ENCODE assay signal across 13 cellular contexts in the genomic region with DNA sequence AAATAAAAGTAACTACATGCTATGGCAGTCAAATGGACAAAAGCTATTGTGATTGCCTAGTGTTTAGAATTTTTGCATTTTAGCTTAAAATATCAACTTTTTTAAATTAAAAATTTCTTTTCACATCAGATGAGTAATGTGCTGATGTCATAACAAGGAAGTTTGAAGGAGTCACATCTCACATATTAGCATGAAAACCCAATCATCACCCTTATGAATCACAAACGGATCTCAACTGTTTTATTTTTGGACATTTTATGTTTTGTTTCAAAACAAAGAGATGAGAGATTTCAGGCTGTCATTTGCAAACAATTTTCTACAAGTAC. TPM values are rescaled to one million over a fixed set of nuclear protein-coding genes. Genes with fewer than 3 reads are reported as not detected.
DNase-seq lines count a peak whose midpoint lies in the region; ATAC-seq and TF ChIP-seq lines count a peak whose summit lies in the region.
"Had no signal": no experiment of that assay in that cellular context is flagged by ENCODE, and none has a peak within 500 bp of the region (broad histone marks: within the 10 kb centered on the region; RNA-seq: fewer than 3 reads in every experiment).

No MANE protein-coding gene starts in this region.

- H3K27ac ChIP-seq in PC-9 (peak overlapping the region; percentile 71), right atrium auricular region (no peak overlapping the region), spleen (no peak overlapping the region)
- H3K27ac ChIP-seq: SJCRH30 had no signal

- TSS peak; percentile 82 for BruUV-seq in PC-9 (replicated peaks; lab: Mats Ljungman, UMichigan)

- no peaks in the 10 kb centered on the region for H3K9me2 ChIP-seq in PC-9 (ENCODE audit: insufficient read depth)

- intact Hi-C loops in PC-9 (cut with micrococcal nuclease; ENCODE audit: unreplicated experiment) (no loop called here), spleen (cut with DNase I; ENCODE audit: low total_unique reads) (no loop called here)

- H3K4me1 ChIP-seq in PC-9 (replicated peaks; ENCODE audit: insufficient read depth) (peaks cover 11% of the 10 kb centered on the region; the same call in 1 of the 2 replicates), right atrium auricular region (no peaks in the 10 kb centered on the region), spleen (no peaks in the 10 kb centered on the region)
- H3K4me1 ChIP-seq: SJCRH30 had no signal

- WGBS in spleen, 5 donors = 43 to 70% (median 54%) methylated on average over 1 of the region's 1 CpG

- peak; percentile 50 for DNase-seq in AG08395 (ENCODE audit: low spot score)
- DNase-seq in PC-9 = peak in 1 of 2 experiments; percentile 56
- peak; percentile 16 for DNase-seq in fibroblast of gingiva (ENCODE audit: low read depth)
- DNase-seq in right atrium auricular region (ENCODE audit: low spot score) = no peak
- DNase-seq in spleen = no peak
- DNase-seq: activated naive CD8-positive, alpha-beta T cell treated with anti-CD3 and anti-CD28 coated beads for 36 hours; CD4-positive, alpha-beta memory T cell; endodermal cell; SJCRH30; stimulated activated CD4-positive, alpha-beta T cell treated with anti-CD3 and anti-CD28 coated beads, Interleukin-1b, Interleukin-23, amount 100 ng/mL, for 48 hours had no signal

- TF ChIP-seq POLR2A in spleen (IDR thresholded peaks at IDR 0.05) = no peak

- H3K27me3 ChIP-seq in PC-9 (ENCODE audit: insufficient read depth, low read depth) (no peaks in the 10 kb centered on the region), right atrium auricular region (no peaks in the 10 kb centered on the region), spleen (replicated peaks in 1 of 7) (no peaks in the 10 kb centered on the region)
- H3K27me3 ChIP-seq: SJCRH30 had no signal

- H2AFZ ChIP-seq in PC-9 = peak overlapping the region; percentile 71; the same call in 1 of the 2 replicates

- POLR2A ChIA-PET in PC-9 (lab: Charles Lee; ENCODE audit: unreplicated experiment) = interaction anchor here (0.6 to 1.4 kb wide), 2 partner anchors 19 to 29 kb away, joined by 3 read pairs; no protein-coding TSS in a partner anchor

- no peaks in the 10 kb centered on the region for H3K79me2 ChIP-seq in PC-9 (ENCODE audit: low read depth)

- H3K4me3 ChIP-seq in PC-9 = peak overlapping the region; percentile 39; the same call in 1 of the 2 replicates
- no peak overlapping the region for H3K4me3 ChIP-seq in right atrium auricular region
- H3K4me3 ChIP-seq in spleen = no peak overlapping the region
- H3K4me3 ChIP-seq: SJCRH30 had no signal

- CTCF ChIA-PET in PC-9 (lab: Charles Lee) = interaction anchor here (0.6 kb wide), 2 partner anchors 633 to 1201 kb away, joined by 4 read pairs; no protein-coding TSS in a partner anchor

- H3F3A ChIP-seq in PC-9 (ENCODE audit: insufficient read depth, low read depth) = peaks cover 10% of the 10 kb centered on the region; the same call in 1 of the 2 replicates

- TF ChIP-seq CTCF in PC-9 (conservative IDR thresholded peaks at IDR 0.05) (no peak), right atrium auricular region (IDR thresholded peaks at IDR 0.05) (no peak), spleen (IDR thresholded peaks at IDR 0.05 in 8 of 11, conservative IDR thresholded peaks at IDR 0.05 in 3 of 11) (no peak)

- no peaks in the 10 kb centered on the region for H4K20me1 ChIP-seq in PC-9 (ENCODE audit: insufficient read depth)

- ATAC-seq in GM18867 (IDR thresholded peaks at IDR 0.05; ENCODE audit: unreplicated experiment) (peak; percentile 22), HG03342 (IDR thresholded peaks at IDR 0.05; ENCODE audit: unreplicated experiment) (no peak), HG02798 (IDR thresholded peaks at IDR 0.05; ENCODE audit: poor library complexity, unreplicated experiment) (no peak)

- H3K9me3 ChIP-seq in PC-9 (ENCODE audit: insufficient read depth, low read depth) (no peaks in the 10 kb centered on the region), right atrium auricular region (no peaks in the 10 kb centered on the region), spleen (no peaks in the 10 kb centered on the region)
- H3K9me3 ChIP-seq: SJCRH30 had no signal

- peak overlapping the region; percentile 49 for H3K4me2 ChIP-seq in PC-9

- H3K36me3 ChIP-seq in PC-9 (ENCODE audit: low read depth) (no peaks in the 10 kb centered on the region), right atrium auricular region (no peaks in the 10 kb centered on the region), spleen (no peaks in the 10 kb centered on the region)
- H3K36me3 ChIP-seq: SJCRH30 had no signal

RNA-seq across cellular contexts. Expression of a gene that starts 53.6 kb away (rescaled TPM):
- 12.3 and 14.5 TPM in 2 replicates for total RNA-seq in PC-9 (2021)
- 1 to 10 TPM; 1.9 to 2.5 TPM for total RNA-seq in right atrium auricular region
- 10 to 100 TPM in 6 of 7 donors, 1 to 10 TPM in 1; 8.4 to 16.9 (median 14.3) TPM for total RNA-seq in spleen
- polyA plus RNA-seq in spleen = 1 to 10 TPM; 1.5 to 3.0 (median 2.0) TPM

RNA-seq across cellular contexts. Expression of a gene that starts 58.5 kb away (rescaled TPM):
- total RNA-seq in PC-9 (2021) = 20.5 and 21.1 TPM in 2 replicates
- total RNA-seq in right atrium auricular region = 10 to 100 TPM; 18.6 to 27.8 TPM
- 10 to 100 TPM; 41.6 to 51.8 (median 46.1) TPM for total RNA-seq in spleen
- 1 to 10 TPM; 7.4 to 9.9 (median 7.7) TPM for polyA plus RNA-seq in spleen

Comparison
In these comparisons a context has a peak if more than half of its experiments do, and no peak if none do; other contexts are left out.
1. DNase-seq: peak in AG08395 (single experiment) and fibroblast of gingiva (single experiment); none in right atrium auricular region (single experiment) and spleen (single experiment).